ENCODE assay signal across 30 cellular contexts in the genomic region with DNA sequence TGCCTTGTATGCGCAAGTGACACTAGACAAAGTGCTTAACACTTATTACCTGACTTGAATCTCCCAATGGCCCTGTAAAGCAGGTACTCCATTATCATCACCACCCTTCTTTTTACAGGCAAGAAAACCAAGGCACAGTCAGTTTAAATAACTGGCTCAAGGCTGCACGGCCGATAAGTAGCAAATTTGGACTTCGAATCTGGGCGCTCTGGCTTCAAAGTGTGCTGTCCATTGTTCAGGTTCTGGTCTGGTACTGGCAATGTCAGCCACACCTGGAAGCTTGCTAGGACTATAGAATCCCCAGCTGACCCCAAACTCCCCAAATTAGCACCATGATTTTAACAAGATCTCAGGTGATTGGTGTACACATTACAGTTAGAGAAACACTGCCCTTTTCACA. TPM values are rescaled to one million over a fixed set of nuclear protein-coding genes. Genes with fewer than 3 reads are reported as not detected.
DNase-seq lines count a peak whose midpoint lies in the region; ATAC-seq, FAIRE-seq and TF ChIP-seq lines count a peak whose summit lies in the region.
"Had no signal": no experiment of that assay in that cellular context is flagged by ENCODE, and none has a peak within 500 bp of the region (broad histone marks: within the 10 kb centered on the region; RNA-seq: fewer than 3 reads in every experiment).

No MANE protein-coding gene starts in this region.

- CTCF ChIA-PET in HepG2 (lab: Yijun Ruan, JAX; ENCODE audit: low intra/inter-chr PET ratio, low total read pairs): no interaction called here

- POLR2A ChIA-PET in HepG2 (lab: Yijun Ruan, JAX): interaction anchor here (0.9 to 2.6 kb wide), 15 partner anchors 8 to 759 kb away, joined by 3 to 126 read pairs (median 7); partner anchors contain the start of genes APIP, EHF and PDHX

- intact Hi-C loops in HepG2 (cut with micrococcal nuclease; ENCODE audit: unreplicated experiment) (loop anchor here (2.0 to 5.0 kb wide), 2 partner anchors 39 to 226 kb away; no protein-coding TSS in a partner anchor), right lobe of liver (cut with DNase I) (no loop called here), thyroid gland (cut with DNase I) (no loop called here)

- peak overlapping the region; percentile 85 for H3K9ac ChIP-seq in HepG2 (ENCODE audit: insufficient read depth, low read depth, low read length)

- H3K4me3 ChIP-seq in HepG2 (replicated peaks in 1 of 3; ENCODE audit: insufficient read depth in 1 of 3, low read depth in 2 of 3, low read length in 3 of 3) (peak overlapping the region; percentile 32 to 67 (median 45); a peak in 4 of 6 replicates), right lobe of liver (no peak overlapping the region), hepatocyte (no peak overlapping the region), thyroid gland (replicated peaks in 1 of 3) (no peak overlapping the region)
- H3K4me3 ChIP-seq: coronary artery, SK-N-MC, tibial nerve had no signal

- no peak for FAIRE-seq in HepG2 (lab: Jason Lieb, UNC)
- FAIRE-seq: G401.6, keratinocyte, RCC 7860 had no signal

- H3K27me3 ChIP-seq in HepG2 (ENCODE audit: control insufficient read depth in 1 of 2, insufficient read depth in 2 of 2, low read length in 2 of 2) (no peaks in the 10 kb centered on the region), right lobe of liver (no peaks in the 10 kb centered on the region), hepatocyte (no peaks in the 10 kb centered on the region), thyroid gland (no peaks in the 10 kb centered on the region)
- H3K27me3 ChIP-seq: tibial nerve had no signal

- no peaks in the 10 kb centered on the region for H3K27me3 Mint-ChIP-seq in nephron (ENCODE audit: low read depth)

- 0 out of 4 replicates have a peak, but pooled peaks of 1 of the 2 experiments have one; percentile 38 for TF ChIP-seq EP300 in HepG2 (IDR thresholded peaks at IDR 0.05; ENCODE audit: low read depth in 2 of 2, low read length in 2 of 2)
- no peak for TF ChIP-seq EP300 in HepG2 (CRISPR knock-in tag; IDR thresholded peaks at IDR 0.05; ENCODE audit: borderline replicate concordance)

- H3K36me3 ChIP-seq in HepG2 (replicated peaks in 1 of 2; ENCODE audit: control insufficient read depth in 1 of 2, insufficient read depth in 2 of 2, low read length in 2 of 2): no peaks in the 10 kb centered on the region
- H3K36me3 ChIP-seq in right lobe of liver: no peaks in the 10 kb centered on the region
- no peaks in the 10 kb centered on the region for H3K36me3 ChIP-seq in hepatocyte (replicated peaks; ENCODE audit: insufficient read depth, low read depth)
- H3K36me3 ChIP-seq in thyroid gland: no peaks in the 10 kb centered on the region
- H3K36me3 ChIP-seq: tibial nerve had no signal

- ATAC-seq in HepG2: peak; percentile 7; the same call in 1 of the 3 replicates
- ATAC-seq in right lobe of liver: no peak
- ATAC-seq: activated CD8-positive, alpha-beta memory T cell treated with anti-CD3 and anti-CD28 coated beads, Interleukin-2, amount 10 ng/mL, durations not matched to agents 7 days and 5 days had no signal

- BruUV-seq in HepG2 (replicated peaks; lab: Mats Ljungman, UMichigan): no TSS peak

- H3K9me3 Mint-ChIP-seq in nephron: no peaks in the 10 kb centered on the region
- H3K9me3 Mint-ChIP-seq: activated naive CD4-positive, alpha-beta T cell treated with anti-CD3 and anti-CD28 coated beads, Interleukin-2, amount 10 ng/mL, durations not matched to agents 7 days and 5 days; CD8-positive, alpha-beta memory T cell; naive B cell had no signal

- H3K4me2 ChIP-seq in HepG2 (ENCODE audit: low read depth, low read length) (peak overlapping the region; percentile 98), hepatocyte (peak overlapping the region; percentile 69)

- TF ChIP-seq RAD21 in HepG2 (CRISPR knock-in tag; IDR thresholded peaks at IDR 0.05): no peak

- DNase-seq in HepG2 (ENCODE audit: low spot score) (peak; percentile 50), right lobe of liver (no peak), hepatocyte (ENCODE audit: low spot score) (no peak), NCI-H1436 treated with DMSO at 0.1 percent for 48 hours (lab: John Stamatoyannopoulos, UW) (no peak), Kasumi-1 (lab: John Stamatoyannopoulos, UW) (no peak), thyroid gland (no peak)
- DNase-seq in activated CD4-positive, CD25-positive, alpha-beta regulatory T cell (lab: John Stamatoyannopoulos, UW): no peak
- DNase-seq: 8988T; activated CD4-positive, alpha-beta T cell treated with anti-CD3 and anti-CD28 coated beads, Interleukin-2, amount 50 U/mL, for 1 hour; activated CD8-positive, alpha-beta memory T cell treated with anti-CD3 and anti-CD28 coated beads, Interleukin-2, amount 10 ng/mL, durations not matched to agents 7 days and 5 days; activated naive CD4-positive, alpha-beta T cell treated with anti-CD3 and anti-CD28 coated beads, Interleukin-2, amount 10 ng/mL, durations not matched to agents 7 days and 5 days; amniotic stem cell; CD8-positive, alpha-beta memory T cell; DMS53; KG1; naive B cell; NCI-H510A; stimulated activated naive CD4-positive, alpha-beta T cell treated with Interleukin-2 at 50 U/mL for 16 hours had no signal

- no peak; a peak in 1 of 4 replicates for TF ChIP-seq POLR2A in HepG2 (IDR thresholded peaks at IDR 0.05; ENCODE audit: insufficient read depth in 1 of 2, low read depth in 2 of 2, low read length in 2 of 2)
- TF ChIP-seq POLR2A in right lobe of liver (IDR thresholded peaks at IDR 0.05): no peak
- no peak for TF ChIP-seq POLR2A in thyroid gland (IDR thresholded peaks at IDR 0.05)

- 33% methylated on average over 1 of the region's 5 CpGs for WGBS in HepG2 (ENCODE audit: low lambda C conversion rate)
- WGBS in right lobe of liver (ENCODE audit: insufficient coverage, low coverage, low lambda C conversion rate, missing lambda C conversion rate): 69% methylated on average over 5 of the region's 5 CpGs
- 55% methylated on average over 5 of the region's 5 CpGs for WGBS in hepatocyte (ENCODE audit: low lambda C conversion rate, missing lambda C conversion rate)
- WGBS in thyroid gland, 2 donors: 91 to 92% methylated on average over 5 of the region's 5 CpGs

- TF ChIP-seq CTCF in HepG2 (CRISPR knock-in tag; IDR thresholded peaks at IDR 0.05) (no peak), right lobe of liver (IDR thresholded peaks at IDR 0.05) (no peak), hepatocyte (IDR thresholded peaks at IDR 0.05; ENCODE audit: poor library complexity) (no peak), nephron (IDR thresholded peaks at IDR 0.05; ENCODE audit: unreplicated experiment in 3 of 3) (no peak), thyroid gland (IDR thresholded peaks at IDR 0.05) (no peak)

- no peaks in the 10 kb centered on the region for H3K9me3 ChIP-seq in HepG2 (ENCODE audit: low read length)
- H3K9me3 ChIP-seq in right lobe of liver: no peaks in the 10 kb centered on the region
- H3K9me3 ChIP-seq in hepatocyte (ENCODE audit: low read depth): no peaks in the 10 kb centered on the region
- no peaks in the 10 kb centered on the region for H3K9me3 ChIP-seq in thyroid gland
- H3K9me3 ChIP-seq: tibial nerve had no signal

- H4K20me1 ChIP-seq in HepG2 (ENCODE audit: insufficient read depth, low read length) (no peaks in the 10 kb centered on the region), hepatocyte (ENCODE audit: insufficient read depth, poor library complexity, severe bottlenecking) (no peaks in the 10 kb centered on the region)

- peak overlapping the region in 1 of 3 experiments; percentile 5 for H3K4me3 Mint-ChIP-seq in nephron
- H3K4me3 Mint-ChIP-seq: activated CD8-positive, alpha-beta memory T cell treated with anti-CD3 and anti-CD28 coated beads, Interleukin-2, amount 10 ng/mL, durations not matched to agents 7 days and 5 days; activated naive CD4-positive, alpha-beta T cell treated with anti-CD3 and anti-CD28 coated beads, Interleukin-2, amount 10 ng/mL, durations not matched to agents 7 days and 5 days; CD8-positive, alpha-beta memory T cell; naive B cell had no signal

- peaks cover 90% of the 10 kb centered on the region for H3K4me1 ChIP-seq in HepG2 (ENCODE audit: insufficient read depth, low read length)
- peaks cover 0 to 13% (median 6%) of the 10 kb centered on the region in 4 donors for H3K4me1 ChIP-seq in right lobe of liver
- H3K4me1 ChIP-seq in hepatocyte (ENCODE audit: insufficient read depth): peaks cover 42% of the 10 kb centered on the region
- H3K4me1 ChIP-seq in thyroid gland: no peaks in the 10 kb centered on the region

- peak overlapping the region; percentile 78 to 98 (median 91) for H3K27ac Mint-ChIP-seq in nephron
- H3K27ac Mint-ChIP-seq: activated CD8-positive, alpha-beta memory T cell treated with anti-CD3 and anti-CD28 coated beads, Interleukin-2, amount 10 ng/mL, durations not matched to agents 7 days and 5 days; activated naive CD4-positive, alpha-beta T cell treated with anti-CD3 and anti-CD28 coated beads, Interleukin-2, amount 10 ng/mL, durations not matched to agents 7 days and 5 days had no signal

- H3K27ac ChIP-seq in HepG2 (ENCODE audit: extremely low read length, insufficient read depth, low read length) (peak overlapping the region; percentile 95), right lobe of liver (peak overlapping the region in 1 of 3 donors; percentile 79), hepatocyte (peak overlapping the region; percentile 93), thyroid gland (no peak overlapping the region)
- H3K27ac ChIP-seq: coronary artery, SK-N-MC had no signal

- no peaks in the 10 kb centered on the region for H3K36me3 Mint-ChIP-seq in nephron (ENCODE audit: low read depth)
- H3K36me3 Mint-ChIP-seq: activated CD8-positive, alpha-beta memory T cell treated with anti-CD3 and anti-CD28 coated beads, Interleukin-2, amount 10 ng/mL, durations not matched to agents 7 days and 5 days; activated naive CD4-positive, alpha-beta T cell treated with anti-CD3 and anti-CD28 coated beads, Interleukin-2, amount 10 ng/mL, durations not matched to agents 7 days and 5 days; CD8-positive, alpha-beta memory T cell; naive B cell had no signal

- in situ Hi-C loops in HepG2 (cut with HindIII; ENCODE audit: extremely low pct_ligation_motif_present, low pct_unique_long_range_greater_than_20kb): loop anchor here (10.0 kb wide), 1 partner anchor 53 kb away; no protein-coding TSS in a partner anchor

- H3K79me2 ChIP-seq in HepG2 (ENCODE audit: insufficient read depth, low read length) (no peaks in the 10 kb centered on the region), hepatocyte (no peaks in the 10 kb centered on the region)

- no peaks in the 10 kb centered on the region for H3K9me2 ChIP-seq in hepatocyte (replicated peaks; ENCODE audit: insufficient read depth)

- H3K4me1 Mint-ChIP-seq in nephron: peaks cover 31% of the 10 kb centered on the region

- H2AFZ ChIP-seq in HepG2 (ENCODE audit: low read length) (no peak overlapping the region), hepatocyte (no peak overlapping the region)

RNA-seq across cellular contexts. Expression of gene EHF, which starts 19.3 kb away (rescaled TPM):
- total RNA-seq in HepG2 (2016; rRNA removed; fragmentation: Illumina TruSeq; extraction: Trizol) (0.24 and 0.46 TPM in 2 replicates), right lobe of liver (1 to 10 TPM in 5 of 6 experiments, under 1 TPM in 1; 1.00 to 3.3 (median 1.5) TPM), hepatocyte (8.6 and 9.0 TPM in 2 replicates), thyroid gland (10 to 100 TPM in 2 of 4 donors, 1 to 10 TPM in 2; 3.8 to 13.9 (median 8.1) TPM)
- total RNA-seq in HepG2 (2016; cell fraction: cytosol; rRNA removed; fragmentation: Illumina TruSeq; extraction: Trizol; ENCODE audit: low read depth): not detected in 2 replicates
- total RNA-seq in HepG2 (2016; cell fraction: insoluble cytoplasmic fraction; rRNA removed; fragmentation: Illumina TruSeq; extraction: Trizol): 0.19 and 0.65 TPM in 2 replicates
- total RNA-seq in HepG2 (2016; cell fraction: membrane; rRNA removed; fragmentation: Illumina TruSeq; extraction: Trizol): 0.09 and 0.24 TPM in 2 replicates
- 0.22 and 0.28 TPM in 2 replicates for total RNA-seq in HepG2 (2016; cell fraction: nucleus; rRNA removed; fragmentation: Illumina TruSeq; extraction: Trizol)
- polyA plus RNA-seq in HepG2 (2011; rRNA removed) (0.04 TPM in 1 of 2 replicates, not detected in the other), hepatocyte (5.8 and 6.2 TPM in 2 replicates)
- polyA plus RNA-seq in HepG2 (2011; cell fraction: cytosol; rRNA removed): 0.08 TPM in 1 of 2 replicates, not detected in the other
- 0.07 TPM in 1 of 2 replicates, not detected in the other for polyA plus RNA-seq in HepG2 (2011; cell fraction: nucleus; rRNA removed)
- not detected in 2 replicates for polyA plus RNA-seq in HepG2 (2012)
- 0.06 and 0.17 TPM in 2 replicates for polyA plus RNA-seq in HepG2 (2016; cell fraction: cytosol; fragmentation: Illumina TruSeq; extraction: Trizol; ENCODE audit: low read depth)
- polyA plus RNA-seq in HepG2 (2016; cell fraction: insoluble cytoplasmic fraction; fragmentation: Illumina TruSeq; extraction: Trizol; ENCODE audit: low read depth): 0.13 and 0.40 TPM in 2 replicates
- polyA plus RNA-seq in HepG2 (2016; cell fraction: membrane; fragmentation: Illumina TruSeq; extraction: Trizol; ENCODE audit: low read depth): 0.13 TPM in 1 of 2 replicates, not detected in the other
- polyA plus RNA-seq in HepG2 (2016; cell fraction: nucleus; fragmentation: Illumina TruSeq; extraction: Trizol; ENCODE audit: insufficient read depth, low read depth): 0.28 and 0.30 TPM in 2 replicates
- 0.06 and 0.65 TPM in 2 replicates for polyA minus RNA-seq in HepG2 (2011; rRNA and poly(A)+ RNA removed; ENCODE audit: low replicate concordance)
- polyA minus RNA-seq in HepG2 (2011; cell fraction: cytosol; rRNA and poly(A)+ RNA removed): not detected in 2 replicates
- polyA minus RNA-seq in HepG2 (2011; cell fraction: nucleus; rRNA and poly(A)+ RNA removed): 0.25 and 0.39 TPM in 2 replicates
- total RNA-seq: fibroblast of lung; HT1080; lung microvascular endothelial cell; osteoblast; T-helper 2 cell treated with Interferon-gamma antibody and Interleukin-4, amounts not matched to agents 100 ng/mL and 5 ng/mL, for 36 hours had no signal
- polyA plus RNA-seq: CD8-positive, alpha-beta memory T cell had no signal

Comparison
In these comparisons a context has a peak if more than half of its experiments do, and no peak if none do; other contexts are left out.
1. H3K4me3 ChIP-seq: peak in HepG2 (3 of 3); none in right lobe of liver (0 of 3), hepatocyte (single experiment) and thyroid gland (0 of 3).
2. H3K27ac ChIP-seq: peak in HepG2 (single experiment) and hepatocyte (single experiment); none in thyroid gland (0 of 3).